In genomic region chr2:147062073-147062472, GRCh38 we compare ENCODE assay signal across 31 cellular contexts.
"Had no signal": no experiment of that assay in that cellular context is flagged by ENCODE, and none has a peak within 500 bp of the region (broad histone marks: within the 10 kb centered on the region; RNA-seq: fewer than 3 reads in every experiment).

No MANE protein-coding gene starts in this region.

- FAIRE-seq: pancreas had no signal

- H3K27me3 ChIP-seq: neutrophil, pancreas, right atrium auricular region, spleen, suprapubic skin, testis, tibial artery, transverse colon, upper lobe of right lung, uterus had no signal

- H3K4me2 ChIP-seq: smooth muscle cell had no signal

- H3K4me1 Mint-ChIP-seq: naive thymus-derived CD8-positive, alpha-beta T cell; nephron progenitor cell; stimulated activated memory B cell treated with anti-CD40 and anti-IgM and Interleukin-4, amounts not matched to agents 10 μg/mL and 1 μg/mL and 100 μg/mL, for 72 hours; stimulated activated naive CD8-positive, alpha-beta T cell treated with anti-CD3 and anti-CD28 coated beads, Interleukin-15, amount 100 ng/mL, for 72 hours had no signal

- H3K4me1 ChIP-seq: pancreas, prostate gland, right atrium auricular region, spleen, testis, tibial artery, transverse colon, upper lobe of right lung, uterus had no signal

- H3K4me3 ChIP-seq: pancreas, prostate gland, right atrium auricular region, skin epidermis, smooth muscle cell, spleen, suprapubic skin, testis, tibial artery, transverse colon, upper lobe of right lung, uterus had no signal

- H3K36me3 Mint-ChIP-seq: natural killer cell treated with Interleukin-12 subunit alpha and Interleukin-12 subunit beta and Interleukin-15 and Interleukin-18, amount 100 ng/mL, for 72 hours; stimulated activated memory B cell treated with anti-CD40 and anti-IgM and Interleukin-4, amounts not matched to agents 10 μg/mL and 1 μg/mL and 100 μg/mL, for 72 hours had no signal

- ATAC-seq: naive thymus-derived CD8-positive, alpha-beta T cell; natural killer cell treated with Interleukin-12 subunit alpha and Interleukin-12 subunit beta and Interleukin-15 and Interleukin-18, amount 100 ng/mL, for 72 hours; pancreas; sciatic nerve; stimulated activated memory B cell treated with anti-CD40 and anti-IgM and Interleukin-4, amounts not matched to agents 10 μg/mL and 1 μg/mL and 100 μg/mL, for 72 hours; stimulated activated naive CD8-positive, alpha-beta T cell treated with anti-CD3 and anti-CD28 coated beads, Interleukin-15, amount 100 ng/mL, for 72 hours; stimulated activated naive CD8-positive, alpha-beta T cell treated with anti-CD3 and anti-CD28 coated beads, Interleukin-15, Interleukin-2, amounts not matched to agents 100 U/mL and 50 U/mL, for 24 hours; upper lobe of right lung had no signal

- H3K9me3 ChIP-seq: neutrophil, pancreas, prostate gland, right atrium auricular region, suprapubic skin, testis, tibial artery, transverse colon, upper lobe of right lung, uterus had no signal

- H3K4me3 Mint-ChIP-seq: naive thymus-derived CD8-positive, alpha-beta T cell; natural killer cell treated with Interleukin-12 subunit alpha and Interleukin-12 subunit beta and Interleukin-15 and Interleukin-18, amount 100 ng/mL, for 72 hours; nephron progenitor cell; neural crest cell; stimulated activated memory B cell treated with anti-CD40 and anti-IgM and Interleukin-4, amounts not matched to agents 10 μg/mL and 1 μg/mL and 100 μg/mL, for 72 hours; stimulated activated naive CD8-positive, alpha-beta T cell treated with anti-CD3 and anti-CD28 coated beads, Interleukin-15, amount 100 ng/mL, for 72 hours; type B pancreatic cell had no signal

- H3K27ac Mint-ChIP-seq: naive thymus-derived CD8-positive, alpha-beta T cell; natural killer cell treated with Interleukin-12 subunit alpha and Interleukin-12 subunit beta and Interleukin-15 and Interleukin-18, amount 100 ng/mL, for 72 hours; nephron progenitor cell; stimulated activated memory B cell treated with anti-CD40 and anti-IgM and Interleukin-4, amounts not matched to agents 10 μg/mL and 1 μg/mL and 100 μg/mL, for 72 hours; stimulated activated naive CD8-positive, alpha-beta T cell treated with anti-CD3 and anti-CD28 coated beads, Interleukin-15, amount 100 ng/mL, for 72 hours; type B pancreatic cell had no signal

- DNase-seq: naive thymus-derived CD8-positive, alpha-beta T cell; nephron progenitor cell; nucleus accumbens; pancreas; retina; spleen; stimulated activated CD4-positive, alpha-beta T cell treated with anti-CD3 and anti-CD28 coated beads, Interleukin-12 subunit alpha, Interleukin-12 subunit beta, amount 100 ng/mL, for 4 hours; stimulated activated CD4-positive, alpha-beta T cell treated with anti-CD3 and anti-CD28 coated beads, Interleukin-1b, Interleukin-23, amount 100 ng/mL, for 48 hours; stimulated activated CD4-positive, alpha-beta T cell treated with anti-CD3 and anti-CD28 coated beads, Interleukin-4, amount 100 ng/mL, for 1 hour; stimulated activated CD4-positive, alpha-beta T cell treated with anti-CD3 and anti-CD28 coated beads, Interleukin-4, amount 100 ng/mL, for 4 hours; stimulated activated CD8-positive, alpha-beta memory T cell treated with anti-CD3 and anti-CD28 coated beads, Interleukin-4, amount 100 ng/mL, for 48 hours; stimulated activated naive CD4-positive, alpha-beta T cell; stimulated activated naive CD8-positive, alpha-beta T cell treated with anti-CD3 and anti-CD28 coated beads, Interleukin-15, amount 100 ng/mL, for 72 hours; stimulated activated naive CD8-positive, alpha-beta T cell treated with anti-CD3 and anti-CD28 coated beads, Interleukin-15, Interleukin-2, amounts not matched to agents 100 U/mL and 50 U/mL, for 24 hours; substantia nigra; testis; tibial artery; transverse colon; upper lobe of right lung; uterus had no signal

- H3K9me3 Mint-ChIP-seq: nephron progenitor cell; stimulated activated naive CD8-positive, alpha-beta T cell treated with anti-CD3 and anti-CD28 coated beads, Interleukin-15, amount 100 ng/mL, for 72 hours had no signal

- H3K36me3 ChIP-seq: neutrophil, pancreas, prostate gland, right atrium auricular region, spleen, suprapubic skin, tibial artery, transverse colon, upper lobe of right lung, uterus had no signal

- H3K27me3 Mint-ChIP-seq: stimulated activated memory B cell treated with anti-CD40 and anti-IgM and Interleukin-4, amounts not matched to agents 10 μg/mL and 1 μg/mL and 100 μg/mL, for 72 hours; type B pancreatic cell had no signal

- H3K27ac ChIP-seq: neutrophil, pancreas, prostate gland, right atrium auricular region, skin epidermis, suprapubic skin, testis, tibial artery, transverse colon, upper lobe of right lung, uterus had no signal
